8 cellular contexts compared by ENCODE assay signal in the genomic region with DNA sequence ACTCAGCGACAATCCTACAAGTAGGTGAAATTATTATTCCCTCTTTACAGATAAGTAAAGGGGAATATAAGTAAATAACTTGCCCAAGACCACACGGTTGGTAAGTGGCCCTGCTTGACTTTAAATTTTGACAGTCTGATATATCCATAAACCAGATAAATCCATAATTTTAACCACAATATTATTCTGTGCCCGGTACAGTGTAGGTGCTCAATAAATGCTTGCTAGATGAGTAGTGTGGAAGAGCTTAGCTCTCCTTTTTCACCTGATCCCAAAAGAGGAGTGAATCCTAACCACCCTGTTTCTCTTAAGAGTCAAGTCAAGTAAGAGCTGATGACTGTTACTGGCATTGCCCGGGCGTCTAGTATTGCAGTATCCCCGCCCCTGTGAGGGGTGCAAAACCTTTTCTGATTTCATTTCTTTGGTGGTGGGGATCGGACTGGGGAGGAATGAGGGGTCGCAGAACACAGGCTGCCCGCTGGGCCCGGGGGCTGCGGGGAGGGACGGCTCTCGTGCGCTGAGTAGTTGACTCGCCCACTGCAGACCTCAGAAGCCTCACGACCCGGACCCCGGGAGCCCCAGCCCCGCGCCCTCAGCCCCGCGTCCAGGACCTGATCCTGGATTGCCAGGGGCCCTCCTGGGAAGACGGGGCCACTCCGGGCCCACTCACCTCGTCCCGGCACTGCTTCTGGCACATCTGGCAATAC. TPM values are rescaled to one million over a fixed set of nuclear protein-coding genes. Genes with fewer than 3 reads are reported as not detected.
DNase-seq lines count a peak whose midpoint lies in the region; ATAC-seq, FAIRE-seq and TF ChIP-seq lines count a peak whose summit lies in the region.

No MANE protein-coding gene starts in this region.

- H3K4me2 ChIP-seq in skeletal muscle satellite cell (ENCODE audit: low read length): peak overlapping the region; percentile 91

- H3K4me3 ChIP-seq in SJSA1 (peak overlapping the region; percentile 84), skeletal muscle satellite cell (ENCODE audit: low read length) (peak overlapping the region; percentile 93)

- ATAC-seq in HG02870 (IDR thresholded peaks at IDR 0.05; ENCODE audit: unreplicated experiment) (peak; percentile 5), Right ventricle myocardium superior (ENCODE audit: poor library complexity) (peak; percentile 2)

- H3K4me1 Mint-ChIP-seq in T-helper 2 cell treated with Interferon-gamma antibody and Interleukin-4, amounts not matched to agents 5 μg/mL and 100 μg/mL, for 36 hours (ENCODE audit: low read depth): peaks cover 34% of the 10 kb centered on the region

- intact Hi-C loops in Right ventricle myocardium superior (cut with DNase I): no loop called here

- no peaks in the 10 kb centered on the region for H3K27me3 Mint-ChIP-seq in T-helper 2 cell treated with Interferon-gamma antibody and Interleukin-4, amounts not matched to agents 5 μg/mL and 100 μg/mL, for 36 hours (ENCODE audit: low read depth)

- H3K27ac Mint-ChIP-seq in T-helper 2 cell treated with Interferon-gamma antibody and Interleukin-4, amounts not matched to agents 5 μg/mL and 100 μg/mL, for 36 hours: no peak overlapping the region

- H3K9me3 ChIP-seq in SJSA1 (replicated peaks): no peaks in the 10 kb centered on the region
- H3K9me3 ChIP-seq in skeletal muscle satellite cell (replicated peaks; ENCODE audit: low read length): no peaks in the 10 kb centered on the region

- H3K9me3 Mint-ChIP-seq in T-helper 2 cell treated with Interferon-gamma antibody and Interleukin-4, amounts not matched to agents 5 μg/mL and 100 μg/mL, for 36 hours: no peaks in the 10 kb centered on the region

- H3K9ac ChIP-seq in skeletal muscle satellite cell (ENCODE audit: low read depth, low read length): peak overlapping the region; percentile 97

- H3K4me1 ChIP-seq in SJSA1 (replicated peaks) (peaks cover 12% of the 10 kb centered on the region), skeletal muscle satellite cell (ENCODE audit: control insufficient read depth, insufficient read depth, low read length) (peaks cover 29% of the 10 kb centered on the region)

- peaks cover 22% of the 10 kb centered on the region for H3K36me3 Mint-ChIP-seq in T-helper 2 cell treated with Interferon-gamma antibody and Interleukin-4, amounts not matched to agents 5 μg/mL and 100 μg/mL, for 36 hours (ENCODE audit: low read depth)

- H3K4me3 Mint-ChIP-seq in T-helper 2 cell treated with Interferon-gamma antibody and Interleukin-4, amounts not matched to agents 5 μg/mL and 100 μg/mL, for 36 hours: no peak overlapping the region

- H3K36me3 ChIP-seq in SJSA1: peaks cover 34% of the 10 kb centered on the region
- H3K36me3 ChIP-seq in skeletal muscle satellite cell (ENCODE audit: insufficient read depth, low read length): no peaks in the 10 kb centered on the region

- H3K27me3 ChIP-seq in SJSA1 (replicated peaks): no peaks in the 10 kb centered on the region
- H3K27me3 ChIP-seq in skeletal muscle satellite cell (ENCODE audit: control insufficient read depth, insufficient read depth, low read length): no peaks in the 10 kb centered on the region

- H3K27ac ChIP-seq in SJSA1: peak overlapping the region; percentile 48

- DNase-seq in T-helper 2 cell (peak in 3 of 5 experiments; percentile 1 to 28 (median 10)), SJSA1 (ENCODE audit: low read depth in 1 of 2, low spot score in 2 of 2) (peak in 1 of 2 experiments; percentile 20), Right ventricle myocardium superior (no peak), RCC 7860 (ENCODE audit: low spot score) (no peak), H54 (ENCODE audit: insufficient read length, low spot score) (no peak)
- no peak for DNase-seq in T-helper 2 cell treated with Interferon-gamma antibody and Interleukin-4, amounts not matched to agents 5 μg/mL and 100 μg/mL, for 36 hours (ENCODE audit: low spot score)

- FAIRE-seq in RCC 7860 (lab: Jason Lieb, UNC) (no peak), H54 (lab: Jason Lieb, UNC) (no peak)

- no peak for TF ChIP-seq POLR2A in H54 (IDR thresholded peaks at IDR 0.05; ENCODE audit: low read depth, low read length)

RNA-seq across cellular contexts. Expression of gene KIN, which starts 0.5 kb away (rescaled TPM):
- total RNA-seq in SJSA1 (2014; rRNA removed; shearing (Covaris generic)): 15.8 and 31.4 TPM in 2 replicates
- total RNA-seq in Right ventricle myocardium superior: 6.9 TPM
- total RNA-seq in skeletal muscle satellite cell (2012; rRNA removed): 7.1 and 7.9 TPM in 2 replicates

RNA-seq across cellular contexts. Expression of gene ATP5F1C, which starts 0.7 kb away (rescaled TPM):
- 447 and 519 TPM in 2 replicates for total RNA-seq in SJSA1 (2014; rRNA removed; shearing (Covaris generic))
- total RNA-seq in Right ventricle myocardium superior: 767 TPM
- total RNA-seq in skeletal muscle satellite cell (2012; rRNA removed): 255 and 268 TPM in 2 replicates

RNA-seq across cellular contexts. Expression of gene TAF3, which starts 31.0 kb away (rescaled TPM):
- 4.4 and 4.6 TPM in 2 replicates for total RNA-seq in SJSA1 (2014; rRNA removed; shearing (Covaris generic))
- 10.4 TPM for total RNA-seq in Right ventricle myocardium superior
- 2.0 and 2.2 TPM in 2 replicates for total RNA-seq in skeletal muscle satellite cell (2012; rRNA removed)

Comparison
In these comparisons a context has a peak if more than half of its experiments do, and no peak if none do; other contexts are left out.
1. DNase-seq: peak in T-helper 2 cell (3 of 5); none in T-helper 2 cell treated with Interferon-gamma antibody and Interleukin-4, amounts not matched to agents 5 μg/mL and 100 μg/mL, for 36 hours (single experiment), Right ventricle myocardium superior (single experiment), RCC 7860 (single experiment) and H54 (single experiment).